1 cellular context compared by ENCODE assay signal in the genomic region with DNA sequence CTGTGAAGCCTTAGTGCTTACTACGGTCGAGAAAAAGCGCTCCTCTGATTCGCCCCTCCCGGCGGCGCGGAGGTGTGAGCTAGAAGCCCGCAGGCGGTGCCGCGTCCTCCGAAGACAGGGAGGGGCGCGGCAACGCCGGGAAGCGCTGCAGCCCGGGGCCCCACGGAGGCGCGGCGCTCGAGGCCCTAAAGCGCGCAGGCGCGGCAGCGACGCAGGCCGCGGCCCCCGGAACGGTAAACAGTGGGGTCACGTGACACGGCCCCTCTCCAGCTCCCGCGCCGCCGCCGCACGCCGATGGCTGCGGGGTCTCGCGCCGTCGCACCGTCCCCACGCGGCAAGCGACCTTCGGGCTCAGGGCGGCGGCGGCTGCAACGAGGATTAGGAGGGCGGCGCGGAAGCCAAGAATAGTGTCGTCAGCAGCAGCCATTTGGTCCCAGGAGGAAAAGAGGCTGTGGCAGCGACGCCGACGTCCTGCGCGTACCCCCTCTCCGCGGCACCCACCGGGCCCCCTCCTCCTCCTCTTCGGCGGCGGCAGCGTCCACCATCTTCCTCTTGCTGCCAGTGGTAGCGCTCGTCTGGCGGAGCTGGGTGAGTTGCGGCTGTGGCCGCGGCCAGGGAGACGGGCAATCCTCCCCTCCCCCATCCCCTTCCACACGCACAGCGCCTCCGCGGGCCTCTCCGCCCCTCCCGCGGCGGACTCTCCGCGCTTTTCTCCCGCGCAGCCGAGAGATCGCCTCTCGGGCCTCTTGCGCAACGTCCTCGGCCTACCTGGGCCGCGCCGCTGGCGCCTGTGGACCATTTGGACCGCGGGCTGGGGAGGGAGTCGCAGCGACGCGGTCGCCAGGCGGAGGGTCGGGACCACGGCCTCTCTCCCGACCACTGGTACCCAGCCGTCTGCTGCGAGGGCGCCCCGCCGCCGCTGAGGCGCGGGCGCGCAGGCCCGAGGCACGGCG.
TF ChIP-seq lines count a peak whose summit lies in the region.

A gene with protein sequence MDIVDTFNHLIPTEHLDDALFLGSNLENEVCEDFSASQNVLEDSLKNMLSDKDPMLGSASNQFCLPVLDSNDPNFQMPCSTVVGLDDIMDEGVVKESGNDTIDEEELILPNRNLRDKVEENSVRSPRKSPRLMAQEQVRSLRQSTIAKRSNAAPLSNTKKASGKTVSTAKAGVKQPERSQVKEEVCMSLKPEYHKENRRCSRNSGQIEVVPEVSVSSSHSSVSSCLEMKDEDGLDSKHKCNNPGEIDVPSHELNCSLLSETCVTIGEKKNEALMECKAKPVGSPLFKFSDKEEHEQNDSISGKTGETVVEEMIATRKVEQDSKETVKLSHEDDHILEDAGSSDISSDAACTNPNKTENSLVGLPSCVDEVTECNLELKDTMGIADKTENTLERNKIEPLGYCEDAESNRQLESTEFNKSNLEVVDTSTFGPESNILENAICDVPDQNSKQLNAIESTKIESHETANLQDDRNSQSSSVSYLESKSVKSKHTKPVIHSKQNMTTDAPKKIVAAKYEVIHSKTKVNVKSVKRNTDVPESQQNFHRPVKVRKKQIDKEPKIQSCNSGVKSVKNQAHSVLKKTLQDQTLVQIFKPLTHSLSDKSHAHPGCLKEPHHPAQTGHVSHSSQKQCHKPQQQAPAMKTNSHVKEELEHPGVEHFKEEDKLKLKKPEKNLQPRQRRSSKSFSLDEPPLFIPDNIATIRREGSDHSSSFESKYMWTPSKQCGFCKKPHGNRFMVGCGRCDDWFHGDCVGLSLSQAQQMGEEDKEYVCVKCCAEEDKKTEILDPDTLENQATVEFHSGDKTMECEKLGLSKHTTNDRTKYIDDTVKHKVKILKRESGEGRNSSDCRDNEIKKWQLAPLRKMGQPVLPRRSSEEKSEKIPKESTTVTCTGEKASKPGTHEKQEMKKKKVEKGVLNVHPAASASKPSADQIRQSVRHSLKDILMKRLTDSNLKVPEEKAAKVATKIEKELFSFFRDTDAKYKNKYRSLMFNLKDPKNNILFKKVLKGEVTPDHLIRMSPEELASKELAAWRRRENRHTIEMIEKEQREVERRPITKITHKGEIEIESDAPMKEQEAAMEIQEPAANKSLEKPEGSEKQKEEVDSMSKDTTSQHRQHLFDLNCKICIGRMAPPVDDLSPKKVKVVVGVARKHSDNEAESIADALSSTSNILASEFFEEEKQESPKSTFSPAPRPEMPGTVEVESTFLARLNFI (N-terminal part only) (plus strand): TSS at position 240 of the 953 bp plus-strand sequence. CDS start 10,750 bp downstream, outside the sequence.

TF ChIP-seq in K562, 482 proteins besides CTCF, POLR2A, EP300 and RAD21 (continued from another document and continues in another):
- TF ChIP-seq, protein P1, sequence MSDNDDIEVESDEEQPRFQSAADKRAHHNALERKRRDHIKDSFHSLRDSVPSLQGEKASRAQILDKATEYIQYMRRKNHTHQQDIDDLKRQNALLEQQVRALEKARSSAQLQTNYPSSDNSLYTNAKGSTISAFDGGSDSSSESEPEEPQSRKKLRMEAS (CRISPR knock-in tag; IDR thresholded peaks at IDR 0.05): peak; percentile 89
- no peak for TF ChIP-seq ARID2 (IDR thresholded peaks at IDR 0.05)
- TF ChIP-seq, protein P2, sequence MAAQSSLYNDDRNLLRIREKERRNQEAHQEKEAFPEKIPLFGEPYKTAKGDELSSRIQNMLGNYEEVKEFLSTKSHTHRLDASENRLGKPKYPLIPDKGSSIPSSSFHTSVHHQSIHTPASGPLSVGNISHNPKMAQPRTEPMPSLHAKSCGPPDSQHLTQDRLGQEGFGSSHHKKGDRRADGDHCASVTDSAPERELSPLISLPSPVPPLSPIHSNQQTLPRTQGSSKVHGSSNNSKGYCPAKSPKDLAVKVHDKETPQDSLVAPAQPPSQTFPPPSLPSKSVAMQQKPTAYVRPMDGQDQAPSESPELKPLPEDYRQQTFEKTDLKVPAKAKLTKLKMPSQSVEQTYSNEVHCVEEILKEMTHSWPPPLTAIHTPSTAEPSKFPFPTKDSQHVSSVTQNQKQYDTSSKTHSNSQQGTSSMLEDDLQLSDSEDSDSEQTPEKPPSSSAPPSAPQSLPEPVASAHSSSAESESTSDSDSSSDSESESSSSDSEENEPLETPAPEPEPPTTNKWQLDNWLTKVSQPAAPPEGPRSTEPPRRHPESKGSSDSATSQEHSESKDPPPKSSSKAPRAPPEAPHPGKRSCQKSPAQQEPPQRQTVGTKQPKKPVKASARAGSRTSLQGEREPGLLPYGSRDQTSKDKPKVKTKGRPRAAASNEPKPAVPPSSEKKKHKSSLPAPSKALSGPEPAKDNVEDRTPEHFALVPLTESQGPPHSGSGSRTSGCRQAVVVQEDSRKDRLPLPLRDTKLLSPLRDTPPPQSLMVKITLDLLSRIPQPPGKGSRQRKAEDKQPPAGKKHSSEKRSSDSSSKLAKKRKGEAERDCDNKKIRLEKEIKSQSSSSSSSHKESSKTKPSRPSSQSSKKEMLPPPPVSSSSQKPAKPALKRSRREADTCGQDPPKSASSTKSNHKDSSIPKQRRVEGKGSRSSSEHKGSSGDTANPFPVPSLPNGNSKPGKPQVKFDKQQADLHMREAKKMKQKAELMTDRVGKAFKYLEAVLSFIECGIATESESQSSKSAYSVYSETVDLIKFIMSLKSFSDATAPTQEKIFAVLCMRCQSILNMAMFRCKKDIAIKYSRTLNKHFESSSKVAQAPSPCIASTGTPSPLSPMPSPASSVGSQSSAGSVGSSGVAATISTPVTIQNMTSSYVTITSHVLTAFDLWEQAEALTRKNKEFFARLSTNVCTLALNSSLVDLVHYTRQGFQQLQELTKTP (IDR thresholded peaks at IDR 0.05; ENCODE audit: low read depth in 1 of 2, partially characterized antibody in 2 of 2): no peak
- TF ChIP-seq TEAD1 (CRISPR knock-in tag; IDR thresholded peaks at IDR 0.05): peak in 1 of 2 experiments; percentile 65; a peak in 1 of 4 replicates
- TF ChIP-seq HDAC3 (IDR thresholded peaks at IDR 0.05; ENCODE audit: borderline replicate concordance, partially characterized antibody): no peak
- TF ChIP-seq HMGN3 (IDR thresholded peaks at IDR 0.05; ENCODE audit: borderline replicate concordance, extremely low read depth, insufficient read length, low read depth, low read length): peak; percentile 80
- TF ChIP-seq ZNF551 (CRISPR knock-in tag; IDR thresholded peaks at IDR 0.05): no peak
- TF ChIP-seq RBM15 (IDR thresholded peaks at IDR 0.05; ENCODE audit: insufficient read depth, low read length): no peak
- TF ChIP-seq, protein P3, sequence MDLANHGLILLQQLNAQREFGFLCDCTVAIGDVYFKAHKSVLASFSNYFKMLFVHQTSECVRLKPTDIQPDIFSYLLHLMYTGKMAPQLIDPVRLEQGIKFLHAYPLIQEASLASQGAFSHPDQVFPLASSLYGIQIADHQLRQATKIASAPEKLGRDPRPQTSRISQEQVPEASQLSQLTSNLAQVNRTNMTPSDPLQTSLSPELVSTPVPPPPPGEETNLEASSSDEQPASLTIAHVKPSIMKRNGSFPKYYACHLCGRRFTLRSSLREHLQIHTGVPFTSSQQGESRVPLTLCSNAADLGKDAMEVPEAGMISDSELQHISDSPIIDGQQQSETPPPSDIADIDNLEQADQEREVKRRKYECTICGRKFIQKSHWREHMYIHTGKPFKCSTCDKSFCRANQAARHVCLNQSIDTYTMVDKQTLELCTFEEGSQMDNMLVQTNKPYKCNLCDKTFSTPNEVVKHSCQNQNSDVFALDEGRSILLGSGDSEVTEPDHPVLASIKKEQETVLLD (IDR thresholded peaks at IDR 0.05): 0 out of 2 replicates have a peak, but pooled peaks have one; percentile 62
- 0 out of 2 replicates have a peak, but pooled peaks have one; percentile 50 for TF ChIP-seq NBN (IDR thresholded peaks at IDR 0.05; ENCODE audit: low read depth)
- TF ChIP-seq ZNF324 (CRISPR knock-in tag; IDR thresholded peaks at IDR 0.05): no peak
- TF ChIP-seq ESRRB (CRISPR knock-in tag; IDR thresholded peaks at IDR 0.05; ENCODE audit: borderline replicate concordance): no peak
- TF ChIP-seq MYC (IDR thresholded peaks at IDR 0.05; ENCODE audit: low read depth, low read length): peak; percentile 63; the same call in 1 of the 2 replicates
- TF ChIP-seq MYC (CRISPR knock-in tag; IDR thresholded peaks at IDR 0.05; ENCODE audit: borderline replicate concordance, low read depth): peak; percentile 38; the same call in 1 of the 2 replicates
- TF ChIP-seq, protein P4, sequence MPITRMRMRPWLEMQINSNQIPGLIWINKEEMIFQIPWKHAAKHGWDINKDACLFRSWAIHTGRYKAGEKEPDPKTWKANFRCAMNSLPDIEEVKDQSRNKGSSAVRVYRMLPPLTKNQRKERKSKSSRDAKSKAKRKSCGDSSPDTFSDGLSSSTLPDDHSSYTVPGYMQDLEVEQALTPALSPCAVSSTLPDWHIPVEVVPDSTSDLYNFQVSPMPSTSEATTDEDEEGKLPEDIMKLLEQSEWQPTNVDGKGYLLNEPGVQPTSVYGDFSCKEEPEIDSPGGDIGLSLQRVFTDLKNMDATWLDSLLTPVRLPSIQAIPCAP (CRISPR knock-in tag; IDR thresholded peaks at IDR 0.05; ENCODE audit: borderline replicate concordance): no peak
- TF ChIP-seq, protein P5, sequence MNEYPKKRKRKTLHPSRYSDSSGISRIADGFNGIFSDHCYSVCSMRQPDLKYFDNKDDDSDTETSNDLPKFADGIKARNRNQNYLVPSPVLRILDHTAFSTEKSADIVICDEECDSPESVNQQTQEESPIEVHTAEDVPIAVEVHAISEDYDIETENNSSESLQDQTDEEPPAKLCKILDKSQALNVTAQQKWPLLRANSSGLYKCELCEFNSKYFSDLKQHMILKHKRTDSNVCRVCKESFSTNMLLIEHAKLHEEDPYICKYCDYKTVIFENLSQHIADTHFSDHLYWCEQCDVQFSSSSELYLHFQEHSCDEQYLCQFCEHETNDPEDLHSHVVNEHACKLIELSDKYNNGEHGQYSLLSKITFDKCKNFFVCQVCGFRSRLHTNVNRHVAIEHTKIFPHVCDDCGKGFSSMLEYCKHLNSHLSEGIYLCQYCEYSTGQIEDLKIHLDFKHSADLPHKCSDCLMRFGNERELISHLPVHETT (CRISPR knock-in tag; conservative IDR thresholded peaks at IDR 0.05 in 1 of 2, IDR thresholded peaks at IDR 0.05 in 1 of 2): peak in 1 of 2 experiments; percentile 79; a peak in 2 of 4 replicates
- TF ChIP-seq ZFP1 (CRISPR knock-in tag; IDR thresholded peaks at IDR 0.05): no peak
- no peak for TF ChIP-seq ZNF445 (CRISPR knock-in tag; IDR thresholded peaks at IDR 0.05; ENCODE audit: low read depth)
- TF ChIP-seq, protein P6, sequence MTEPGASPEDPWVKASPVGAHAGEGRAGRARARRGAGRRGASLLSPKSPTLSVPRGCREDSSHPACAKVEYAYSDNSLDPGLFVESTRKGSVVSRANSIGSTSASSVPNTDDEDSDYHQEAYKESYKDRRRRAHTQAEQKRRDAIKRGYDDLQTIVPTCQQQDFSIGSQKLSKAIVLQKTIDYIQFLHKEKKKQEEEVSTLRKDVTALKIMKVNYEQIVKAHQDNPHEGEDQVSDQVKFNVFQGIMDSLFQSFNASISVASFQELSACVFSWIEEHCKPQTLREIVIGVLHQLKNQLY (CRISPR knock-in tag; conservative IDR thresholded peaks at IDR 0.05): no peak
- TF ChIP-seq, protein P7, sequence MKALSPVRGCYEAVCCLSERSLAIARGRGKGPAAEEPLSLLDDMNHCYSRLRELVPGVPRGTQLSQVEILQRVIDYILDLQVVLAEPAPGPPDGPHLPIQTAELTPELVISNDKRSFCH (CRISPR knock-in tag; IDR thresholded peaks at IDR 0.05): no peak
- TF ChIP-seq, protein P7 (tag; IDR thresholded peaks at IDR 0.05): peak; percentile 91
- TF ChIP-seq NONO (IDR thresholded peaks at IDR 0.05; ENCODE audit: low read depth in 2 of 2, low read length in 1 of 2): peak; percentile 16 to 28; a peak in 1 of 4 replicates
- peak; percentile 72; the same call in 1 of the 2 replicates for TF ChIP-seq ZNF12 (CRISPR knock-in tag; IDR thresholded peaks at IDR 0.05)
- TF ChIP-seq HNRNPLL (IDR thresholded peaks at IDR 0.05; ENCODE audit: low read depth, low read length, poor library complexity, severe bottlenecking): peak; percentile 59
- TF ChIP-seq RFX5 (IDR thresholded peaks at IDR 0.05; ENCODE audit: low read depth, low read length): no peak
- TF ChIP-seq ZNF408 (CRISPR knock-in tag; IDR thresholded peaks at IDR 0.05; ENCODE audit: low read depth): no peak
- TF ChIP-seq, protein P8, sequence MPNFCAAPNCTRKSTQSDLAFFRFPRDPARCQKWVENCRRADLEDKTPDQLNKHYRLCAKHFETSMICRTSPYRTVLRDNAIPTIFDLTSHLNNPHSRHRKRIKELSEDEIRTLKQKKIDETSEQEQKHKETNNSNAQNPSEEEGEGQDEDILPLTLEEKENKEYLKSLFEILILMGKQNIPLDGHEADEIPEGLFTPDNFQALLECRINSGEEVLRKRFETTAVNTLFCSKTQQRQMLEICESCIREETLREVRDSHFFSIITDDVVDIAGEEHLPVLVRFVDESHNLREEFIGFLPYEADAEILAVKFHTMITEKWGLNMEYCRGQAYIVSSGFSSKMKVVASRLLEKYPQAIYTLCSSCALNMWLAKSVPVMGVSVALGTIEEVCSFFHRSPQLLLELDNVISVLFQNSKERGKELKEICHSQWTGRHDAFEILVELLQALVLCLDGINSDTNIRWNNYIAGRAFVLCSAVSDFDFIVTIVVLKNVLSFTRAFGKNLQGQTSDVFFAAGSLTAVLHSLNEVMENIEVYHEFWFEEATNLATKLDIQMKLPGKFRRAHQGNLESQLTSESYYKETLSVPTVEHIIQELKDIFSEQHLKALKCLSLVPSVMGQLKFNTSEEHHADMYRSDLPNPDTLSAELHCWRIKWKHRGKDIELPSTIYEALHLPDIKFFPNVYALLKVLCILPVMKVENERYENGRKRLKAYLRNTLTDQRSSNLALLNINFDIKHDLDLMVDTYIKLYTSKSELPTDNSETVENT (CRISPR knock-in tag; IDR thresholded peaks at IDR 0.05): peak; percentile 4; the same call in 1 of the 2 replicates
- peak; percentile 26 for TF ChIP-seq C11orf30 (IDR thresholded peaks at IDR 0.05; ENCODE audit: low read depth)
- peak; percentile 54; the same call in 1 of the 2 replicates for TF ChIP-seq GATAD2B (IDR thresholded peaks at IDR 0.05; ENCODE audit: borderline replicate concordance)
- TF ChIP-seq, protein P9, sequence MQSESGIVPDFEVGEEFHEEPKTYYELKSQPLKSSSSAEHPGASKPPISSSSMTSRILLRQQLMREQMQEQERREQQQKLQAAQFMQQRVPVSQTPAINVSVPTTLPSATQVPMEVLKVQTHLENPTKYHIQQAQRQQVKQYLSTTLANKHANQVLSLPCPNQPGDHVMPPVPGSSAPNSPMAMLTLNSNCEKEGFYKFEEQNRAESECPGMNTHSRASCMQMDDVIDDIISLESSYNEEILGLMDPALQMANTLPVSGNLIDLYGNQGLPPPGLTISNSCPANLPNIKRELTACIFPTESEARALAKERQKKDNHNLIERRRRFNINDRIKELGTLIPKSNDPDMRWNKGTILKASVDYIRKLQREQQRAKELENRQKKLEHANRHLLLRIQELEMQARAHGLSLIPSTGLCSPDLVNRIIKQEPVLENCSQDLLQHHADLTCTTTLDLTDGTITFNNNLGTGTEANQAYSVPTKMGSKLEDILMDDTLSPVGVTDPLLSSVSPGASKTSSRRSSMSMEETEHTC (IDR thresholded peaks at IDR 0.05): peak; percentile 76
- TF ChIP-seq, protein P10, sequence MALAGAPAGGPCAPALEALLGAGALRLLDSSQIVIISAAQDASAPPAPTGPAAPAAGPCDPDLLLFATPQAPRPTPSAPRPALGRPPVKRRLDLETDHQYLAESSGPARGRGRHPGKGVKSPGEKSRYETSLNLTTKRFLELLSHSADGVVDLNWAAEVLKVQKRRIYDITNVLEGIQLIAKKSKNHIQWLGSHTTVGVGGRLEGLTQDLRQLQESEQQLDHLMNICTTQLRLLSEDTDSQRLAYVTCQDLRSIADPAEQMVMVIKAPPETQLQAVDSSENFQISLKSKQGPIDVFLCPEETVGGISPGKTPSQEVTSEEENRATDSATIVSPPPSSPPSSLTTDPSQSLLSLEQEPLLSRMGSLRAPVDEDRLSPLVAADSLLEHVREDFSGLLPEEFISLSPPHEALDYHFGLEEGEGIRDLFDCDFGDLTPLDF (CRISPR knock-in tag; IDR thresholded peaks at IDR 0.05): peak; percentile 54; the same call in 1 of the 2 replicates
- TF ChIP-seq YBX1 (IDR thresholded peaks at IDR 0.05): no peak
- peak; percentile 80; the same call in 1 of the 2 replicates for TF ChIP-seq LCOR (CRISPR knock-in tag; IDR thresholded peaks at IDR 0.05)
- TF ChIP-seq TBL1XR1 (IDR thresholded peaks at IDR 0.05; ENCODE audit: low read length in 2 of 2): no peak; a peak in 1 of 4 replicates
